In the genomic region with DNA sequence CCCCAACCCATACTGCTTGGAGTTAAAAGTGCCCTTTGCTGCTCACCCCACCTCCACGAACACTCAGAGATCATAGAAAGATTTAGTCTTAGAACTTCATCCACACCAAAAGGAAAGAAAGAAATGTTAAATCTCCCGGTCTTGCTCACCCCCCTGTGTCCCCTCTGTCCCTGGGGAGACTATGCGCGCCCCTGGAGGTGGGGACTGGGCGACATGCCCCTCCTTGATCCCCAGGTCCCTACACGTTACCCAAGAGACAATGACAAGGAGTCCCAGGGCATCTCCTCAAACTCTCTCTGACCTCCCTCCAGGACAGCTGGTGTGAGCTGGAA, we compare ENCODE assay signal across 8 cellular contexts. TPM values are rescaled to one million over a fixed set of nuclear protein-coding genes. Genes with fewer than 3 reads are reported as not detected.
A peak's percentile ranks its signal among the peaks of the same experiment; 100 is the strongest.
DNase-seq lines count a peak whose midpoint lies in the region; ATAC-seq and TF ChIP-seq lines count a peak whose summit lies in the region.

No MANE protein-coding gene starts in this region.

- TF ChIP-seq CTCF in GM12865 (IDR thresholded peaks at IDR 0.05; ENCODE audit: insufficient read depth, low read depth, low read length, missing control alignments) (no peak), neural crest cell (conservative IDR thresholded peaks at IDR 0.05) (no peak), HFFc6 (IDR thresholded peaks at IDR 0.05) (no peak)

- H3K27ac Mint-ChIP-seq in central memory CD8-positive, alpha-beta T cell (ENCODE audit: low read depth), result peak overlapping the region; percentile 99
- no peak overlapping the region for H3K27ac Mint-ChIP-seq in neural crest cell (ENCODE audit: unreplicated experiment)
- no peak overlapping the region for H3K27ac Mint-ChIP-seq in HFFc6

- H3K4me3 ChIP-seq in GM12865 (ENCODE audit: low read depth, low read length), result peak overlapping the region; percentile 65

- peak overlapping the region; percentile 99 for H3K4me3 Mint-ChIP-seq in central memory CD8-positive, alpha-beta T cell
- H3K4me3 Mint-ChIP-seq in neural crest cell (peak overlapping the region; percentile 82), HFFc6 (no peak overlapping the region)

- ATAC-seq in HG03064 (IDR thresholded peaks at IDR 0.05; ENCODE audit: low read depth, unreplicated experiment) (peak; percentile 29), GM19328 (IDR thresholded peaks at IDR 0.05; ENCODE audit: unreplicated experiment) (no peak), GM21390 (IDR thresholded peaks at IDR 0.05; ENCODE audit: unreplicated experiment) (no peak)
- ATAC-seq in central memory CD8-positive, alpha-beta T cell (replicated peaks; ENCODE audit: extremely low read depth, poor library complexity, severe bottlenecking), result peak; percentile 24

- DNase-seq in GM12865 (ENCODE audit: low read depth) (peak; percentile 10), neural crest cell (ENCODE audit: low read depth, low spot score) (no peak), DMS53 (lab: John Stamatoyannopoulos, UW) (no peak), HFFc6 (no peak)
- DNase-seq in central memory CD8-positive, alpha-beta T cell (ENCODE audit: low spot score in 2 of 2), result no peak

- no peaks in the 10 kb centered on the region for H3K9me3 Mint-ChIP-seq in central memory CD8-positive, alpha-beta T cell
- H3K9me3 Mint-ChIP-seq in neural crest cell (peaks cover 2% of the 10 kb centered on the region), HFFc6 (peaks cover 4% of the 10 kb centered on the region; the same call in 1 of the 2 replicates)

- peaks cover 25% of the 10 kb centered on the region for H3K4me1 Mint-ChIP-seq in central memory CD8-positive, alpha-beta T cell
- H3K4me1 Mint-ChIP-seq in neural crest cell, result peaks cover 11% of the 10 kb centered on the region
- no peaks in the 10 kb centered on the region for H3K4me1 Mint-ChIP-seq in HFFc6 (ENCODE audit: low read depth)

- H3K27me3 Mint-ChIP-seq in central memory CD8-positive, alpha-beta T cell, result no peaks in the 10 kb centered on the region
- H3K27me3 Mint-ChIP-seq in neural crest cell (ENCODE audit: low read depth) (peaks cover 34% of the 10 kb centered on the region), HFFc6 (ENCODE audit: insufficient read depth) (no peaks in the 10 kb centered on the region; the same call in 1 of the 2 replicates)

- H3K36me3 Mint-ChIP-seq in central memory CD8-positive, alpha-beta T cell (ENCODE audit: insufficient read depth), result peaks cover 25% of the 10 kb centered on the region
- H3K36me3 Mint-ChIP-seq in neural crest cell (ENCODE audit: low read depth), result no peaks in the 10 kb centered on the region
- no peaks in the 10 kb centered on the region for H3K36me3 Mint-ChIP-seq in HFFc6 (ENCODE audit: low read depth)

RNA-seq across cellular contexts. Expression of gene ITM2A, which starts 0.6 kb away (rescaled TPM):
- total RNA-seq in neural crest cell, result 0.59 and 0.93 TPM in 2 replicates
- not detected for total RNA-seq in HFFc6 (2021; fragmentation: NEBNext Ultra II Directional; extraction: Animal tissue kit (Norgen Biotek cat#: 25700))

Comparison
In these comparisons a context has a peak if more than half of its experiments do, and no peak if none do; other contexts are left out.
1. ATAC-seq: peak in HG03064 (single experiment) and central memory CD8-positive, alpha-beta T cell (single experiment); none in GM19328 (single experiment) and GM21390 (single experiment).